16 cellular contexts compared by ENCODE assay signal in the genomic region with DNA sequence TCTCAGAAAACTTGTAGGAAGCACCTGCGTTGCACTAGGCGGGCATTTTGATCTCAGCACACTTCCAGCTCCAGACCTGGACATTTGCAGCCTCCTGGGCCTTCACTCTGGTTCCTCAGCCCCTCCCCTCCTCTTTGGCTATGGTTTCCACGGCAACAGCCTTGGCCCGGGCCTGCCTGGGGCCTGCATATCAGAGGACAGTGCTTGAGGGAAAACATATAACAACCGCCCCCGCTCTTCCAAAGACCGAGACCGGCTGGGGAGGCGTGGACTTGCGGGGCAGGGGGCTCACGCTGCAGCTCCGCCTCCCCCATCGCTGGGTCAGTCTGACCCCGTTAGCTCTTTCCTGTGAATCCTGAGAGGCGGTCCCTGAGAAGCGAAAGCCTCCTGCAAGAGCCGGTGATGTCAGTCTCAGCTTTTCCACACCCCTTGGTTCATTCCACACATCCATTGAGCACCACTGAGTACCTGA.
"Had no signal": no experiment of that assay in that cellular context is flagged by ENCODE, and none has a peak within 500 bp of the region (broad histone marks: within the 10 kb centered on the region; RNA-seq: fewer than 3 reads in every experiment).

No MANE protein-coding gene starts in this region.

- H3K27ac ChIP-seq: brain microvascular endothelial cell, foreskin keratinocyte, thyroid gland had no signal

- ATAC-seq: activated CD8-positive, alpha-beta T cell treated with anti-CD3 and anti-CD28 coated beads, Interleukin-2, amount 10 ng/mL, durations not matched to agents 7 days and 5 days; foreskin keratinocyte; stimulated activated memory B cell treated with anti-CD40 and anti-IgM and Interleukin-4, amounts not matched to agents 10 μg/mL and 1 μg/mL and 100 μg/mL, for 72 hours; WTC11 had no signal

- H3K4me3 ChIP-seq: lung, thyroid gland had no signal

- H3K9me3 ChIP-seq: thyroid gland had no signal

- DNase-seq: activated CD4-positive, alpha-beta T cell treated with anti-CD3 and anti-CD28 coated beads for 48 hours; activated CD8-positive, alpha-beta memory T cell treated with anti-CD3 and anti-CD28 coated beads, Interleukin-2, amount 50 U/mL, for 4 hours; activated CD8-positive, alpha-beta T cell treated with anti-CD3 and anti-CD28 coated beads, Interleukin-2, amount 10 ng/mL, durations not matched to agents 7 days and 5 days; activated gamma-delta T cell; activated T-cell treated with anti-CD3 and anti-CD28 coated beads, Interleukin-2, amount 50 U/mL, for 48 hours; brain microvascular endothelial cell; cerebellar nuclear complex; effector memory CD4-positive, alpha-beta T cell; foreskin keratinocyte; head of caudate nucleus; midbrain; stimulated activated CD4-positive, alpha-beta T cell treated with anti-CD3 and anti-CD28 coated beads, Interleukin-2, amount 100 ng/mL, for 48 hours; thyroid gland had no signal

- H3K36me3 ChIP-seq: brain microvascular endothelial cell, thyroid gland had no signal

- H3K4me1 ChIP-seq: foreskin keratinocyte, thyroid gland had no signal

- H3K27me3 ChIP-seq: brain microvascular endothelial cell, foreskin keratinocyte, thyroid gland had no signal
